Comparison of ENCODE assay signal across 8 cellular contexts in the genomic region with DNA sequence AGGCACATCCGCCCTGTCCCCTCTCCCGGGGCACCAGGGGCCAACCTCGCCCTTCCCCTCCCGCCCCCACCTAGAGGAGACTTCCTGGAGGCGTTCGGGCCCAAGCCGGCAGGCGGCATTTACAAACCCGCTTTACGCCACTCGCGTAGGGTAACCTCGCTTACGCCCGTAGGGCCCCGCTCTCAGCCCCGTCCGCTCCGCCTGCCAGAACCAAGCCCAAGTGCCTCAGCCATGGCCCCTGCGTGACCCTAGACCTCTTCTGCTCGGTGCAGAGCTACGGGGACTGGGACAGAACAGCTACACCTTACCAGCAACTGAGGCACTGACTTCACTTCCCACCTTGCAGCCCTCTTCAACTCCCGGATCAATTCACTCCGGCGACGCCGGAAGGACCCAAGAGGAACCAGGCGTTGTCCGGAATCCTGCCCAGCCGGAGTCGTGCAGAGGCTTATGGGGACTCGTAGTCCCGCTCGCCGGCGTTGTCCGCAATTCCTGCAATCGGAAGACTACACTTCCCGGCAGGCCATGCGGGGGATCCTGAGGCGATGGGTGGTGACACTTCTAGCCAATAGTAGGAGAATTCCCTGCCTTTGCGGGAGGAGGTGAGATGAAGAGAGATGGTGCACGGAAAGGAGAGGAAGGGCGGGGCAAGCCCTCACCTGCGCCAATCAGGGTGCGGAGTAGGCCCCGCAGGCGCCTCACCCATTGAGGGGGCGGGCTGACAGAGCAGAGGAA. TPM values are rescaled to one million over a fixed set of nuclear protein-coding genes. Genes with fewer than 3 reads are reported as not detected.
DNase-seq lines count a peak whose midpoint lies in the region; ATAC-seq and TF ChIP-seq lines count a peak whose summit lies in the region.

TSS of gene PDCD10 (minus strand) at position 395 of the 735 bp plus-strand sequence. CDS start 14,735 bp downstream, outside the sequence.

- ATAC-seq in HG02623 (IDR thresholded peaks at IDR 0.05; ENCODE audit: unreplicated experiment) (peak; percentile 84), SK-N-SH treated with all-trans-retinoic acid at 6 μM for 48 hours (peak; percentile 94)
- ATAC-seq in activated naive CD4-positive, alpha-beta T cell treated with anti-CD3 and anti-CD28 coated beads, Interleukin-2, amount 50 U/mL, for 72 hours: peak; percentile 87 to 89

- peaks cover 0 to 14% of the 10 kb centered on the region in 2 donors for H3K36me3 Mint-ChIP-seq in activated naive CD4-positive, alpha-beta T cell treated with anti-CD3 and anti-CD28 coated beads, Interleukin-2, amount 50 U/mL, for 72 hours

- H3K9me3 Mint-ChIP-seq in activated naive CD4-positive, alpha-beta T cell treated with anti-CD3 and anti-CD28 coated beads, Interleukin-2, amount 50 U/mL, for 72 hours: no peaks in the 10 kb centered on the region

- peak within 1 kb of the TSS; percentile 95 for H3K27ac ChIP-seq in temporal lobe (ENCODE audit: low read depth, low read length)

- no peak within 1 kb of the TSS for H3K27ac Mint-ChIP-seq in activated naive CD4-positive, alpha-beta T cell treated with anti-CD3 and anti-CD28 coated beads, Interleukin-2, amount 50 U/mL, for 72 hours

- TF ChIP-seq POLR2A in GM10847 (IDR thresholded peaks at IDR 0.05; ENCODE audit: extremely low read depth, insufficient read length): peak; percentile 48

- peak; percentile 99 for DNase-seq in NCI-H1092 treated with DMSO at 0.1 percent for 48 hours (lab: John Stamatoyannopoulos, UW)
- DNase-seq in activated naive CD4-positive, alpha-beta T cell treated with anti-CD3 and anti-CD28 coated beads, Interleukin-2, amount 50 U/mL, for 72 hours (ENCODE audit: low spot score in 2 of 2): peak; percentile 90 to 97
- peak; percentile 87 for DNase-seq in glomerular endothelial cell (ENCODE audit: extremely low read depth, low read depth, low spot score)
- DNase-seq in occipital lobe (lab: John Stamatoyannopoulos, UW): peak; percentile 99

TF ChIP-seq in SK-N-SH treated with all-trans-retinoic acid at 6 μM for 48 hours, 23 proteins besides CTCF, POLR2A, EP300 and RAD21:
- TF ChIP-seq CSDC2 (CRISPR knock-in tag; IDR thresholded peaks at IDR 0.05) (no peak), CREB5 (CRISPR knock-in tag; IDR thresholded peaks at IDR 0.05; ENCODE audit: low read depth) (no peak), ZFP3 (CRISPR knock-in tag; IDR thresholded peaks at IDR 0.05) (no peak), OSR1 (CRISPR knock-in tag; IDR thresholded peaks at IDR 0.05) (no peak), ZNF8 (CRISPR knock-in tag; IDR thresholded peaks at IDR 0.05) (no peak), ZC3H10 (CRISPR knock-in tag; IDR thresholded peaks at IDR 0.05) (no peak), ZNF70 (CRISPR knock-in tag; IDR thresholded peaks at IDR 0.05) (no peak), POU6F1 (CRISPR knock-in tag; IDR thresholded peaks at IDR 0.05; ENCODE audit: borderline replicate concordance, low read depth) (no peak), TOX (CRISPR knock-in tag; IDR thresholded peaks at IDR 0.05; ENCODE audit: borderline replicate concordance) (no peak), TCF4 (CRISPR knock-in tag; IDR thresholded peaks at IDR 0.05; ENCODE audit: borderline replicate concordance) (no peak)
- TF ChIP-seq, protein P1, sequence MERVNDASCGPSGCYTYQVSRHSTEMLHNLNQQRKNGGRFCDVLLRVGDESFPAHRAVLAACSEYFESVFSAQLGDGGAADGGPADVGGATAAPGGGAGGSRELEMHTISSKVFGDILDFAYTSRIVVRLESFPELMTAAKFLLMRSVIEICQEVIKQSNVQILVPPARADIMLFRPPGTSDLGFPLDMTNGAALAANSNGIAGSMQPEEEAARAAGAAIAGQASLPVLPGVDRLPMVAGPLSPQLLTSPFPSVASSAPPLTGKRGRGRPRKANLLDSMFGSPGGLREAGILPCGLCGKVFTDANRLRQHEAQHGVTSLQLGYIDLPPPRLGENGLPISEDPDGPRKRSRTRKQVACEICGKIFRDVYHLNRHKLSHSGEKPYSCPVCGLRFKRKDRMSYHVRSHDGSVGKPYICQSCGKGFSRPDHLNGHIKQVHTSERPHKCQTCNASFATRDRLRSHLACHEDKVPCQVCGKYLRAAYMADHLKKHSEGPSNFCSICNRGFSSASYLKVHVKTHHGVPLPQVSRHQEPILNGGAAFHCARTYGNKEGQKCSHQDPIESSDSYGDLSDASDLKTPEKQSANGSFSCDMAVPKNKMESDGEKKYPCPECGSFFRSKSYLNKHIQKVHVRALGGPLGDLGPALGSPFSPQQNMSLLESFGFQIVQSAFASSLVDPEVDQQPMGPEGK (CRISPR knock-in tag; IDR thresholded peaks at IDR 0.05; ENCODE audit: borderline replicate concordance): no peak
- TF ChIP-seq, protein P2, sequence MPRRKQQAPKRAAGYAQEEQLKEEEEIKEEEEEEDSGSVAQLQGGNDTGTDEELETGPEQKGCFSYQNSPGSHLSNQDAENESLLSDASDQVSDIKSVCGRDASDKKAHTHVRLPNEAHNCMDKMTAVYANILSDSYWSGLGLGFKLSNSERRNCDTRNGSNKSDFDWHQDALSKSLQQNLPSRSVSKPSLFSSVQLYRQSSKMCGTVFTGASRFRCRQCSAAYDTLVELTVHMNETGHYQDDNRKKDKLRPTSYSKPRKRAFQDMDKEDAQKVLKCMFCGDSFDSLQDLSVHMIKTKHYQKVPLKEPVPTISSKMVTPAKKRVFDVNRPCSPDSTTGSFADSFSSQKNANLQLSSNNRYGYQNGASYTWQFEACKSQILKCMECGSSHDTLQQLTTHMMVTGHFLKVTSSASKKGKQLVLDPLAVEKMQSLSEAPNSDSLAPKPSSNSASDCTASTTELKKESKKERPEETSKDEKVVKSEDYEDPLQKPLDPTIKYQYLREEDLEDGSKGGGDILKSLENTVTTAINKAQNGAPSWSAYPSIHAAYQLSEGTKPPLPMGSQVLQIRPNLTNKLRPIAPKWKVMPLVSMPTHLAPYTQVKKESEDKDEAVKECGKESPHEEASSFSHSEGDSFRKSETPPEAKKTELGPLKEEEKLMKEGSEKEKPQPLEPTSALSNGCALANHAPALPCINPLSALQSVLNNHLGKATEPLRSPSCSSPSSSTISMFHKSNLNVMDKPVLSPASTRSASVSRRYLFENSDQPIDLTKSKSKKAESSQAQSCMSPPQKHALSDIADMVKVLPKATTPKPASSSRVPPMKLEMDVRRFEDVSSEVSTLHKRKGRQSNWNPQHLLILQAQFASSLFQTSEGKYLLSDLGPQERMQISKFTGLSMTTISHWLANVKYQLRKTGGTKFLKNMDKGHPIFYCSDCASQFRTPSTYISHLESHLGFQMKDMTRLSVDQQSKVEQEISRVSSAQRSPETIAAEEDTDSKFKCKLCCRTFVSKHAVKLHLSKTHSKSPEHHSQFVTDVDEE (CRISPR knock-in tag; IDR thresholded peaks at IDR 0.05): no peak
TF ChIP-seq in SK-N-SH treated with all-trans-retinoic acid at 6 μM for 48 hours: peak in this region for 0.

RNA-seq across cellular contexts. Expression of gene PDCD10, which starts in this region (rescaled TPM):
- total RNA-seq in activated naive CD4-positive, alpha-beta T cell treated with anti-CD3 and anti-CD28 coated beads, Interleukin-2, amount 50 U/mL, for 72 hours: 10 to 100 TPM; 60.3 to 75.5 TPM
- 65.2 and 75.2 TPM in 2 replicates for total RNA-seq in glomerular endothelial cell
- 70.0 TPM for total RNA-seq in occipital lobe
- total RNA-seq in temporal lobe: 64.4 TPM

Comparison
In these comparisons a context has a peak if more than half of its experiments do, and no peak if none do; other contexts are left out.
1. Peak in every context shown above with its lines: DNase-seq, ATAC-seq and H3K27ac ChIP-seq.